24 cellular contexts compared by ENCODE assay signal in the genomic region with DNA sequence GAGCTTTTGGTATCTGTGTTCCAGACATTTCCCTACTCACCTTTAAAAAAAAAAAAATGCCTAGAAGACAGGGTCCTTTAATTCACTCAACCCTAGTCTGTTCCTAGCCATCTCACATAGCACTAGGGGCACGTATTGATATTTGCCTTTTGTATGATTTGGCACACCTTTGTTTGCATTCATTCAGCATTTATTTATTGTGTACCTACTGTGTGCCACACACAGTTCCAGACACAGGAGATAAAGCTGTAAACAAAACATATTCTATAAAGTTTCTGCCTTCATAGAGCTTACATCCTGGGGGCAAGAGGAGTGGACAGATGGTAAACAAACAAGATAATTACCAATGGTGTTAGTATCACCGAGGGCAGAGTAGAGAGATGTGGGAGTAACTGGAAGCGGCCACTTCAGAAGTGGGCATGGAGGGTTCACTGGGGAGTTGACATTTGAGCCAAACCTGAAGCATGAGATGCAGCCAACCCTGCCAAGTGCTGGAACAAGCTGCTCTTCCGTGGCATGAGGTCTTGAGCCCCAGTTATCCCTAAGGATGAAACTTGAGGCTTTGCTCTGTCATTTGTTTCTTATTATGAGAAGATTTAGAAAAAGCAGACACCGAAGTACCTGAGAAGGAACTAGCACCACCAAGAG. TPM values are rescaled to one million over a fixed set of nuclear protein-coding genes. Genes with fewer than 3 reads are reported as not detected.
DNase-seq lines count a peak whose midpoint lies in the region; ATAC-seq and TF ChIP-seq lines count a peak whose summit lies in the region.
"Had no signal": no experiment of that assay in that cellular context is flagged by ENCODE, and none has a peak within 500 bp of the region (broad histone marks: within the 10 kb centered on the region; RNA-seq: fewer than 3 reads in every experiment).

No MANE protein-coding gene starts in this region.

- H3K27me3 Mint-ChIP-seq in H9 (ENCODE audit: low read depth) (no peaks in the 10 kb centered on the region), glutamatergic neuron (ENCODE audit: unreplicated experiment) (no peaks in the 10 kb centered on the region), nephron progenitor cell (ENCODE audit: low read depth, poor library complexity) (no peaks in the 10 kb centered on the region)
- no peaks in the 10 kb centered on the region for H3K27me3 Mint-ChIP-seq in CD4-positive, alpha-beta T cell
- H3K27me3 Mint-ChIP-seq: activated CD8-positive, alpha-beta T cell treated with anti-CD3 and anti-CD28 coated beads for 36 hours; activated T-cell treated with anti-CD3 and anti-CD28 coated beads, Interleukin-2, amount 50 U/mL, for 24 hours; CD4-positive, CD25-positive, alpha-beta regulatory T cell; stimulated activated naive CD8-positive, alpha-beta T cell treated with anti-CD3 and anti-CD28 coated beads, Interleukin-15, amount 100 ng/mL, for 72 hours had no signal

- peaks cover 28 to 29% of the 10 kb centered on the region in 2 experiments for H3K4me1 Mint-ChIP-seq in H9
- peaks cover 36% of the 10 kb centered on the region for H3K4me1 Mint-ChIP-seq in glutamatergic neuron (ENCODE audit: low read depth, unreplicated experiment)
- H3K4me1 Mint-ChIP-seq in nephron progenitor cell: peaks cover 56% of the 10 kb centered on the region
- peaks cover 80% of the 10 kb centered on the region for H3K4me1 Mint-ChIP-seq in CD4-positive, alpha-beta T cell (ENCODE audit: low read depth)

- H3K79me2 ChIP-seq in H9 (ENCODE audit: insufficient read depth, low read length): peaks cover 3% of the 10 kb centered on the region; the same call in 1 of the 2 replicates

- H4K20me1 ChIP-seq in H9 (ENCODE audit: control insufficient read depth, insufficient read depth, insufficient read length): no peaks in the 10 kb centered on the region

- H3K18ac ChIP-seq in H9 (ENCODE audit: insufficient read length, low read depth, low read length): peak overlapping the region; percentile 40

- no peak overlapping the region for H3K27ac ChIP-seq in H9 (ENCODE audit: insufficient read length, low read depth, low read length)
- H3K27ac ChIP-seq in CD4-positive, alpha-beta T cell (ENCODE audit: low read depth, low read length): no peak overlapping the region
- H3K27ac ChIP-seq: esophagus squamous epithelium, SK-N-MC, upper lobe of left lung had no signal

- TF ChIP-seq CTCF in H9 (conservative IDR thresholded peaks at IDR 0.05): no peak
- no peak for TF ChIP-seq CTCF in glutamatergic neuron (IDR thresholded peaks at IDR 0.05; ENCODE audit: partially characterized antibody, unreplicated experiment)
- no peak for TF ChIP-seq CTCF in nephron progenitor cell (IDR thresholded peaks at IDR 0.05)
- TF ChIP-seq CTCF in CD4-positive, alpha-beta T cell (IDR thresholded peaks at IDR 0.05): no peak

- H3K4me3 Mint-ChIP-seq in H9: no peak overlapping the region
- peak overlapping the region; percentile 4 for H3K4me3 Mint-ChIP-seq in glutamatergic neuron (ENCODE audit: unreplicated experiment)
- peak overlapping the region; percentile 13 for H3K4me3 Mint-ChIP-seq in nephron progenitor cell
- no peak overlapping the region for H3K4me3 Mint-ChIP-seq in CD4-positive, alpha-beta T cell
- H3K4me3 Mint-ChIP-seq: activated CD8-positive, alpha-beta T cell treated with anti-CD3 and anti-CD28 coated beads for 36 hours; activated naive CD4-positive, alpha-beta T cell treated with anti-CD3 and anti-CD28 coated beads for 36 hours; activated T-cell treated with anti-CD3 and anti-CD28 coated beads, Interleukin-2, amount 50 U/mL, for 24 hours; neural crest cell; stimulated activated naive CD8-positive, alpha-beta T cell treated with anti-CD3 and anti-CD28 coated beads, Interleukin-15, amount 100 ng/mL, for 72 hours had no signal

- H3K27me3 ChIP-seq in H9 (ENCODE audit: insufficient read depth, low read length): no peaks in the 10 kb centered on the region
- H3K27me3 ChIP-seq in CD4-positive, alpha-beta T cell (ENCODE audit: control insufficient read depth, insufficient read depth, low read length): no peaks in the 10 kb centered on the region
- H3K27me3 ChIP-seq: esophagus squamous epithelium, upper lobe of left lung had no signal

- DNase-seq in H9 (no peak), NCI-H510A treated with DMSO at 0.1 percent for 48 hours (lab: John Stamatoyannopoulos, UW) (peak; percentile 88), glutamatergic neuron (no peak), nephron progenitor cell (no peak), NCI-H526 treated with DMSO at 0.1 percent for 48 hours (lab: John Stamatoyannopoulos, UW) (no peak), putamen (ENCODE audit: low spot score) (no peak)
- no peak for DNase-seq in CD4-positive, alpha-beta T cell
- DNase-seq: activated CD4-positive, CD25-positive, alpha-beta regulatory T cell; activated CD8-positive, alpha-beta T cell treated with anti-CD3 and anti-CD28 coated beads for 36 hours; activated naive CD4-positive, alpha-beta T cell treated with anti-CD3 and anti-CD28 coated beads for 36 hours; activated T-cell treated with anti-CD3 and anti-CD28 coated beads, Interleukin-2, amount 50 U/mL, for 24 hours; aorta; CD4-positive, CD25-positive, alpha-beta regulatory T cell; effector memory CD4-positive, alpha-beta T cell; esophagus squamous epithelium; midbrain; NCI-H1105; NK-92 treated with Interleukin-12 subunit alpha and Interleukin-12 subunit beta, amount 100 ng/mL, for 24 hours; small intestine; stimulated activated naive CD8-positive, alpha-beta T cell treated with anti-CD3 and anti-CD28 coated beads, Interleukin-15, amount 100 ng/mL, for 72 hours; upper lobe of left lung had no signal

- WGBS in H9 (ENCODE audit: extremely low coverage, insufficient read length, low lambda C conversion rate): no CpG with 5 or more reads among the region's 5 CpGs

- H3K36me3 Mint-ChIP-seq in H9 (ENCODE audit: insufficient read depth in 1 of 3, low read depth in 3 of 3) (no peaks in the 10 kb centered on the region), glutamatergic neuron (ENCODE audit: unreplicated experiment) (no peaks in the 10 kb centered on the region), nephron progenitor cell (ENCODE audit: low read depth) (peaks cover 10% of the 10 kb centered on the region)
- H3K36me3 Mint-ChIP-seq in CD4-positive, alpha-beta T cell (ENCODE audit: low read depth): peaks cover 7% of the 10 kb centered on the region

- no peak overlapping the region for H4K8ac ChIP-seq in H9 (replicated peaks; ENCODE audit: insufficient read length, low read depth, low read length)

- peaks cover 3% of the 10 kb centered on the region for H3K79me1 ChIP-seq in H9 (ENCODE audit: insufficient read depth, low read depth, low read length, poor library complexity, severe bottlenecking)

- H3K9me3 Mint-ChIP-seq in H9 (no peaks in the 10 kb centered on the region), glutamatergic neuron (ENCODE audit: unreplicated experiment) (peaks cover 5% of the 10 kb centered on the region), nephron progenitor cell (peaks cover 7% of the 10 kb centered on the region)
- no peaks in the 10 kb centered on the region for H3K9me3 Mint-ChIP-seq in CD4-positive, alpha-beta T cell
- H3K9me3 Mint-ChIP-seq: activated CD8-positive, alpha-beta T cell treated with anti-CD3 and anti-CD28 coated beads for 36 hours; activated naive CD4-positive, alpha-beta T cell treated with anti-CD3 and anti-CD28 coated beads for 36 hours; activated T-cell treated with anti-CD3 and anti-CD28 coated beads, Interleukin-2, amount 50 U/mL, for 24 hours; CD4-positive, CD25-positive, alpha-beta regulatory T cell; neural crest cell; stimulated activated naive CD8-positive, alpha-beta T cell treated with anti-CD3 and anti-CD28 coated beads, Interleukin-15, amount 100 ng/mL, for 72 hours had no signal

- no peak overlapping the region for H4K5ac ChIP-seq in H9 (ENCODE audit: insufficient read length, low read depth, low read length)

- H3K9ac ChIP-seq in H9 (ENCODE audit: extremely low read depth, insufficient read length, low read length): no peak overlapping the region

- H3K4me1 ChIP-seq in H9 (ENCODE audit: insufficient read depth, low read length): peaks cover 6% of the 10 kb centered on the region; the same call in 1 of the 2 replicates

- H2BK120ac ChIP-seq in H9 (ENCODE audit: low read depth, low read length, poor library complexity, severe bottlenecking): no peak overlapping the region

- ATAC-seq in GM18909 (IDR thresholded peaks at IDR 0.05; ENCODE audit: poor library complexity, unreplicated experiment): no peak
- no peak for ATAC-seq in CD4-positive, alpha-beta T cell (ENCODE audit: poor library complexity)
- ATAC-seq: activated CD8-positive, alpha-beta T cell treated with anti-CD3 and anti-CD28 coated beads for 36 hours; stimulated activated naive CD8-positive, alpha-beta T cell treated with anti-CD3 and anti-CD28 coated beads, Interleukin-15, amount 100 ng/mL, for 72 hours had no signal

- H4K91ac ChIP-seq in H9 (ENCODE audit: insufficient read length, low read depth, low read length): no peak overlapping the region

- 0 out of 2 replicates have a peak overlapping the region, but pooled peaks have one; percentile 58 for H3K14ac ChIP-seq in H9 (ENCODE audit: insufficient read depth, low read length)

- no peak overlapping the region for H3K56ac ChIP-seq in H9 (ENCODE audit: insufficient read length, low read depth, low read length)

- no peak overlapping the region for H3K4ac ChIP-seq in H9 (ENCODE audit: low read depth, low read length)

- no peak overlapping the region for H3K4me2 ChIP-seq in H9 (ENCODE audit: insufficient read depth, insufficient read length, low read length)

- H3K23ac ChIP-seq in H9 (ENCODE audit: insufficient read length, low read depth, low read length): no peak overlapping the region

- POLR2A ChIA-PET in CD4-positive, alpha-beta T cell (lab: Charles Lee): interaction anchor here (1.3 kb wide), 1 partner anchor 34 kb away, joined by 3 read pairs; no protein-coding TSS in a partner anchor

- CTCF ChIA-PET in CD4-positive, alpha-beta T cell (lab: Charles Lee): interaction anchor here (0.7 to 1.3 kb wide), 2 partner anchors 9 to 33 kb away, joined by 3 to 4 read pairs; no protein-coding TSS in a partner anchor

- no peak overlapping the region for H2BK5ac ChIP-seq in H9 (ENCODE audit: insufficient read length, low read length)

- H3K27ac Mint-ChIP-seq in H9: peak overlapping the region in 1 of 3 experiments; percentile 75; a peak in 2 of 7 replicates
- peak overlapping the region; percentile 75 for H3K27ac Mint-ChIP-seq in glutamatergic neuron (ENCODE audit: unreplicated experiment)
- peak overlapping the region; percentile 32 for H3K27ac Mint-ChIP-seq in nephron progenitor cell
- no peak overlapping the region for H3K27ac Mint-ChIP-seq in CD4-positive, alpha-beta T cell
- H3K27ac Mint-ChIP-seq: activated CD8-positive, alpha-beta T cell treated with anti-CD3 and anti-CD28 coated beads for 36 hours; activated naive CD4-positive, alpha-beta T cell treated with anti-CD3 and anti-CD28 coated beads for 36 hours; activated T-cell treated with anti-CD3 and anti-CD28 coated beads, Interleukin-2, amount 50 U/mL, for 24 hours had no signal

- no peaks in the 10 kb centered on the region for H3K9me3 ChIP-seq in H9 (ENCODE audit: control insufficient read depth, low read depth, low read length)
- no peaks in the 10 kb centered on the region for H3K9me3 ChIP-seq in CD4-positive, alpha-beta T cell (ENCODE audit: control insufficient read depth, low read length)
- H3K9me3 ChIP-seq: esophagus squamous epithelium, upper lobe of left lung had no signal

- no peaks in the 10 kb centered on the region for H3K23me2 ChIP-seq in H9 (ENCODE audit: insufficient read length, low read depth, low read length, poor library complexity, severe bottlenecking)

- no peak overlapping the region for H2AK5ac ChIP-seq in H9 (ENCODE audit: insufficient read length, low read length)

- H3T11ph ChIP-seq in H9 (ENCODE audit: low read length): no peak overlapping the region

- H2AFZ ChIP-seq in H9 (ENCODE audit: low read length): no peak overlapping the region

- H2BK15ac ChIP-seq in H9 (ENCODE audit: low read depth, low read length): no peak overlapping the region

- H2BK12ac ChIP-seq in H9 (ENCODE audit: insufficient read length, low read depth, low read length): no peak overlapping the region

- intact Hi-C loops in CD4-positive, alpha-beta T cell (cut with DNase I, micrococcal nuclease): loop anchor here in 1 of 2 experiments (5.0 to 10.0 kb wide), 2 partner anchors 42 to 915 kb away; a partner anchor contains a TSS

- H2BK20ac ChIP-seq in H9 (ENCODE audit: low read depth, low read length, poor library complexity, severe bottlenecking): no peak overlapping the region

RNA-seq across cellular contexts. Expression of a gene that starts 18.2 kb away (rescaled TPM):
- total RNA-seq in H9 (2021) (27.0 and 29.4 TPM in 2 replicates), glutamatergic neuron (ENCODE audit: unreplicated experiment) (127 TPM)
- 100 to 1,000 TPM; 108 to 112 TPM for total RNA-seq in CD4-positive, alpha-beta T cell

Comparison
In these comparisons a context has a peak if more than half of its experiments do, and no peak if none do; other contexts are left out.
1. H3K4me3 Mint-ChIP-seq: peak in glutamatergic neuron (single experiment) and nephron progenitor cell (single experiment); none in H9 (0 of 2) and CD4-positive, alpha-beta T cell (single experiment).